In the genomic region with DNA sequence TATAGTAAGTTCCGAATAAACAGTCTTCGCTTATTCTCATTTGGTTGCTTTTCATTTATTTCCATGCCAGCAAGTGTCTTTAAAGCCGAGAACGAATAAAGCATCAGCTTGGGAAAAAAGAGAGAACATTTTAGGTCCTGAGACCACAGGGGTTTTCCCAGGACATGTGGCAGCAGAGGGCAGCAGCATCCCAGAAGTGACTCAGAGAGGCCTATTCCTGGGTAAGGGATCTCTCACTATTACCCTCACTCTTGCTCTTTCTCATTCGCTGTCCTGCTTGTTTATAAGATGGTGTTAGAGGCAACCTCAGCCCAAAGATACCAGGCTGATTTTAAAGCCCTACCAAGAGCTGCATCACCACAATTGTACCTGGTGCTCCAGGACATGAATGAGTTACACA, we compare ENCODE assay signal across 13 cellular contexts. TPM values are rescaled to one million over a fixed set of nuclear protein-coding genes. Genes with fewer than 3 reads are reported as not detected.
"Had no signal": no experiment of that assay in that cellular context is flagged by ENCODE, and none has a peak within 500 bp of the region (broad histone marks: within the 10 kb centered on the region; RNA-seq: fewer than 3 reads in every experiment).

No MANE protein-coding gene starts in this region.

RNA-seq across cellular contexts. Expression of a gene that starts 7.2 kb away (rescaled TPM):
- total RNA-seq: dermis microvascular lymphatic vessel endothelial cell; frontal cortex; glomerular endothelial cell; heart right ventricle; left ventricle myocardium inferior; natural killer cell treated with Interleukin-12 subunit alpha and Interleukin-12 subunit beta and Interleukin-15 and Interleukin-18, amount 100 ng/mL, for 72 hours; renal cortical epithelial cell; skeletal muscle tissue; spleen; temporal lobe; vagina had no signal
- polyA plus RNA-seq: esophagus, heart right ventricle, spleen had no signal

RNA-seq across cellular contexts. Expression of a gene that starts 37.8 kb away (rescaled TPM):
- total RNA-seq: left ventricle myocardium inferior; natural killer cell treated with Interleukin-12 subunit alpha and Interleukin-12 subunit beta and Interleukin-15 and Interleukin-18, amount 100 ng/mL, for 72 hours; vagina had no signal

RNA-seq across cellular contexts. Expression of a gene that starts 39.0 kb away (rescaled TPM):
- total RNA-seq: dermis microvascular lymphatic vessel endothelial cell; frontal cortex; glomerular endothelial cell; heart right ventricle; left ventricle myocardium inferior; natural killer cell treated with Interleukin-12 subunit alpha and Interleukin-12 subunit beta and Interleukin-15 and Interleukin-18, amount 100 ng/mL, for 72 hours; prostate gland; renal cortical epithelial cell; skeletal muscle tissue; spleen; temporal lobe; vagina had no signal
- polyA plus RNA-seq: esophagus, heart right ventricle, spleen had no signal
